8 cellular contexts compared by ENCODE assay signal in the genomic region with DNA sequence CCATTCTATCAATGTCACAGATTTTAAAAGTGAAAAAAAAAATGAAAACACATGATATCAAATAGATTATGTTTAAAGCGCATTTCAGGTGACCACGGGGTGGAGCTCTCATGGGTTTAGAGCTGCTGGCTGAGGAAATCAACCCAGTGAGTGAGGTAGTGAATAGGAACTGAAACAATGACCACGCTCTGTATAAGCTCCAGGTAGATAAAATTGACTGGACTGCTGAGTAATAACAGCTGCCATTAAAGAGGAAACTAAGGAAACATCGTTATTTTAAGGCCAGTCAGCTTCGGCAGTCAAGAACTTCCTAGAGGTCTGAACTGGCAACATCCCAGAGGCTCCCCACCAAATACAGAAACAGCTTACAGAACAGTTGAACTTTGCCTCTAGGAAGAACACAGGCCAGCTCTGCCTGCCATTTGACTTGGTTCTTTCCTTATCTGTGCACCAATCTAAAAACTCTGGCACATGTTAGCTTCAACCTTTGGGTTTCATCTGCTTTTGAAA.
A peak's percentile ranks its signal among the peaks of the same experiment; 100 is the strongest.
DNase-seq lines count a peak whose midpoint lies in the region; ATAC-seq and TF ChIP-seq lines count a peak whose summit lies in the region.

No MANE protein-coding gene starts in this region.

- H3K36me3 Mint-ChIP-seq in memory B cell (no peaks in the 10 kb centered on the region), CD14-positive monocyte (no peaks in the 10 kb centered on the region)

- peaks cover 2% of the 10 kb centered on the region for H3K4me1 Mint-ChIP-seq in memory B cell
- peaks cover 6% of the 10 kb centered on the region for H3K4me1 Mint-ChIP-seq in CD14-positive monocyte

- no peak overlapping the region for H3K4me3 ChIP-seq in cardiac fibroblast (replicated peaks in 1 of 2; ENCODE audit: low read depth in 2 of 2, low read length in 2 of 2)

- no peak overlapping the region for H3K27ac Mint-ChIP-seq in memory B cell
- no peak overlapping the region for H3K27ac Mint-ChIP-seq in CD14-positive monocyte

- ATAC-seq in GM19328 (IDR thresholded peaks at IDR 0.05; ENCODE audit: unreplicated experiment) (peak; percentile 100), HG03097 (IDR thresholded peaks at IDR 0.05; ENCODE audit: low FRiP score, unreplicated experiment) (peak; percentile 100), memory B cell (ENCODE audit: low read depth) (peak; percentile 85)

- peak; percentile 61 for DNase-seq in ELR (ENCODE audit: low read depth)
- peak; percentile 8 for DNase-seq in NCI-H526 treated with DMSO at 0.1 percent for 48 hours (lab: John Stamatoyannopoulos, UW)
- DNase-seq in cardiac fibroblast (ENCODE audit: low read depth in 2 of 2), result peak; percentile 31 to 55
- DNase-seq in memory B cell (ENCODE audit: low spot score in 2 of 2), result peak in 1 of 2 donors; percentile 6
- no peak for DNase-seq in posterior vena cava (ENCODE audit: low spot score)
- no peak for DNase-seq in CD14-positive monocyte (ENCODE audit: low spot score)

- H3K4me3 Mint-ChIP-seq in memory B cell (peak overlapping the region; percentile 41), CD14-positive monocyte (peak overlapping the region in 1 of 2 donors; percentile 17)

- peak; percentile 37 for TF ChIP-seq CTCF in cardiac fibroblast (IDR thresholded peaks at IDR 0.05; ENCODE audit: low read depth, low read length)
- no peak for TF ChIP-seq CTCF in CD14-positive monocyte (IDR thresholded peaks at IDR 0.05)

- H3K9me3 Mint-ChIP-seq in memory B cell, result no peaks in the 10 kb centered on the region
- peaks cover 0 to 6% (median 0%) of the 10 kb centered on the region in 7 donors for H3K9me3 Mint-ChIP-seq in CD14-positive monocyte

- H3K27me3 Mint-ChIP-seq in memory B cell (peaks cover 4% of the 10 kb centered on the region), CD14-positive monocyte (ENCODE audit: low read depth in 3 of 3) (peaks cover 0 to 4% (median 0%) of the 10 kb centered on the region in 3 donors)

- intact Hi-C loops in posterior vena cava (cut with DNase I) (no loop called here), CD14-positive monocyte (cut with micrococcal nuclease) (no loop called here)

Comparison
In these comparisons a context has a peak if more than half of its experiments do, and no peak if none do; other contexts are left out.
1. DNase-seq: peak in ELR (single experiment), NCI-H526 treated with DMSO at 0.1 percent for 48 hours (single experiment) and cardiac fibroblast (2 of 2); none in posterior vena cava (single experiment) and CD14-positive monocyte (single experiment).
2. Peak in every context shown above with its lines, with median percentiles within 50 percentile points of each other: ATAC-seq.